In the genomic region with DNA sequence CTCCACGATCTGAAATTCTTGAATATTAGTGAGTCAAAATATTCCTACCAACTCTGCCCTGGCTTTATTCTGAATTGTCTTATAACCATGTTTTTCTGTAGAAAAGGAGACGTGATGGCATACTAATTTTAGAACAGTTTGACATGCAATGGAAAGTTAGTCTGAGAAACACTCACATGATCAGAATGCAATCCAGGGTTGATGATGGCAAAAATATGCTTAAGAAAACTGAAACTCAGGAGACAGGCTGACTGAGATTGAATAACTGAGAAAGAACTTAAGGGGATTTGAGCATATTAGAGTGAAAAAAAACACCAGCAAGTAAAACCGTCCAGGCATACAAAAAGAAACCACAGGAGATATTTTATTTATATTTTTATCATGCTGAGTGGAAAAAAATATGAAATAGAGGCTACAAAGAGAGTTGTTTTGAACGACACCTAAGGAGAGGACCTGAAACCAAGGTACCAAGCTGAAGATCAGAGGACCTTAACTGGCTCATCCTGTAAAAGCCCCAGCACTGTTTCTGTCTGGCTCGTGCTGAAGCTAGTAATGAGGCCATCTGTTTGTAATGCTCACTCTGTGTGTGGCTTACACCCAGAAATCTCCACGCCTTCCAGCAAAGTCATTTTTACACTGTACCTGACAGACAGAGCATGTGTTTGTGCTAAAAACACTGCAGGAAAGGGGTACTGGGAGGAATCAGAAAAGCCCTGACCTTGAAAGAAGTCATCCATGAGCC, we compare ENCODE assay signal across 13 cellular contexts.
DNase-seq lines count a peak whose midpoint lies in the region; ATAC-seq and TF ChIP-seq lines count a peak whose summit lies in the region.
"Had no signal": no experiment of that assay in that cellular context is flagged by ENCODE, and none has a peak within 500 bp of the region (broad histone marks: within the 10 kb centered on the region; RNA-seq: fewer than 3 reads in every experiment).

No MANE protein-coding gene starts in this region.

- H3K79me1 ChIP-seq in neuronal stem cell (ENCODE audit: low read depth, low read length) = no peaks in the 10 kb centered on the region

- no peaks in the 10 kb centered on the region for H4K20me1 ChIP-seq in smooth muscle cell (ENCODE audit: low read depth)

- H3K27me3 ChIP-seq in smooth muscle cell (ENCODE audit: low read depth) = no peaks in the 10 kb centered on the region
- H3K27me3 ChIP-seq in neuronal stem cell (ENCODE audit: control insufficient read depth in 3 of 3, insufficient read depth in 3 of 3, low read depth in 1 of 3, low read length in 3 of 3) = no peaks in the 10 kb centered on the region
- no peaks in the 10 kb centered on the region for H3K27me3 ChIP-seq in CD4-positive, alpha-beta T cell (ENCODE audit: control insufficient read depth, insufficient read depth, low read length)

- no peak overlapping the region for H3K4ac ChIP-seq in neuronal stem cell (ENCODE audit: low read length)

- TF ChIP-seq CTCF in smooth muscle cell (IDR thresholded peaks at IDR 0.05; ENCODE audit: borderline replicate concordance, insufficient read depth, poor library complexity, severe bottlenecking) = no peak
- TF ChIP-seq CTCF in CD4-positive, alpha-beta T cell (IDR thresholded peaks at IDR 0.05) = no peak

- no peaks in the 10 kb centered on the region for H3K4me1 ChIP-seq in smooth muscle cell (ENCODE audit: low read depth)
- no peaks in the 10 kb centered on the region for H3K4me1 ChIP-seq in neuronal stem cell (ENCODE audit: control insufficient read depth in 2 of 2, insufficient read depth in 1 of 2, low read depth in 1 of 2, low read length in 2 of 2)

- H2BK120ac ChIP-seq in neuronal stem cell (ENCODE audit: low read depth, low read length) = no peak overlapping the region

- no peak overlapping the region for H2AK5ac ChIP-seq in neuronal stem cell (ENCODE audit: low read depth, low read length)

- ATAC-seq in left ventricle myocardium superior = peak; percentile 92
- peak; percentile 80 for ATAC-seq in stimulated activated memory B cell treated with anti-CD40 and anti-IgM and Interleukin-4, amounts not matched to agents 10 μg/mL and 1 μg/mL and 100 μg/mL, for 72 hours
- ATAC-seq in CD4-positive, alpha-beta T cell (ENCODE audit: poor library complexity) = no peak

- H3K4me1 Mint-ChIP-seq in stimulated activated memory B cell treated with anti-CD40 and anti-IgM and Interleukin-4, amounts not matched to agents 10 μg/mL and 1 μg/mL and 100 μg/mL, for 72 hours = no peaks in the 10 kb centered on the region
- no peaks in the 10 kb centered on the region for H3K4me1 Mint-ChIP-seq in CD4-positive, alpha-beta T cell (ENCODE audit: low read depth)

- H3K36me3 ChIP-seq in smooth muscle cell (ENCODE audit: low read depth) = no peaks in the 10 kb centered on the region
- no peaks in the 10 kb centered on the region for H3K36me3 ChIP-seq in neuronal stem cell (replicated peaks in 1 of 2; ENCODE audit: control insufficient read depth in 2 of 2, insufficient read depth in 2 of 2, low read length in 2 of 2)

- no peaks in the 10 kb centered on the region for H3F3A ChIP-seq in smooth muscle cell (ENCODE audit: low read depth)

- H3K27me3 Mint-ChIP-seq in stimulated activated memory B cell treated with anti-CD40 and anti-IgM and Interleukin-4, amounts not matched to agents 10 μg/mL and 1 μg/mL and 100 μg/mL, for 72 hours = peaks cover 12% of the 10 kb centered on the region
- H3K27me3 Mint-ChIP-seq in CD4-positive, alpha-beta T cell = no peaks in the 10 kb centered on the region

- no peak overlapping the region for H4K91ac ChIP-seq in neuronal stem cell (ENCODE audit: low read depth, low read length, poor library complexity)

- CTCF ChIA-PET in CD4-positive, alpha-beta T cell (lab: Charles Lee) = no interaction called here

- DNase-seq in GM04503 (ENCODE audit: low read depth) (peak; percentile 9), amniotic stem cell (lab: John Stamatoyannopoulos, UW) (peak; percentile 77), left ventricle myocardium superior (no peak), smooth muscle cell (lab: John Stamatoyannopoulos, UW; ENCODE audit: unreplicated experiment) (no peak), neuronal stem cell (ENCODE audit: low spot score) (no peak), NCI-H526 (lab: John Stamatoyannopoulos, UW) (no peak)
- no peak for DNase-seq in CD4-positive, alpha-beta T cell
- DNase-seq: activated CD4-positive, alpha-beta T cell treated with anti-CD3 and anti-CD28 coated beads for 1 hour; activated effector memory CD4-positive, alpha-beta T cell treated with anti-CD3 and anti-CD28 coated beads, Interleukin-2, amount 50 U/mL, for 16 hours; COR-L47; effector memory CD4-positive, alpha-beta T cell; SHP77 had no signal

- H3K27ac ChIP-seq in smooth muscle cell (ENCODE audit: low read depth) (no peak overlapping the region), neuronal stem cell (replicated peaks; ENCODE audit: low read length) (no peak overlapping the region)
- no peak overlapping the region for H3K27ac ChIP-seq in CD4-positive, alpha-beta T cell (ENCODE audit: low read depth, low read length)

- no peak overlapping the region for H2BK12ac ChIP-seq in neuronal stem cell (ENCODE audit: low read length)

- H3K4me2 ChIP-seq in smooth muscle cell (no peak overlapping the region), neuronal stem cell (ENCODE audit: insufficient read depth, low read length, poor library complexity, severe bottlenecking) (no peak overlapping the region)

- H4K8ac ChIP-seq in neuronal stem cell (ENCODE audit: low read depth, low read length) = no peak overlapping the region

- no peaks in the 10 kb centered on the region for H3K9me3 Mint-ChIP-seq in stimulated activated memory B cell treated with anti-CD40 and anti-IgM and Interleukin-4, amounts not matched to agents 10 μg/mL and 1 μg/mL and 100 μg/mL, for 72 hours
- no peaks in the 10 kb centered on the region for H3K9me3 Mint-ChIP-seq in CD4-positive, alpha-beta T cell

- H2BK15ac ChIP-seq in neuronal stem cell (ENCODE audit: low read length) = no peak overlapping the region

- H3K9me3 ChIP-seq in smooth muscle cell (replicated peaks; ENCODE audit: low read depth) = no peaks in the 10 kb centered on the region
- no peaks in the 10 kb centered on the region for H3K9me3 ChIP-seq in neuronal stem cell (replicated peaks in 1 of 2; ENCODE audit: control insufficient read depth in 2 of 2, insufficient read depth in 1 of 2, low read depth in 1 of 2, low read length in 2 of 2)
- no peaks in the 10 kb centered on the region for H3K9me3 ChIP-seq in CD4-positive, alpha-beta T cell (ENCODE audit: control insufficient read depth, low read length)

- H3K27ac Mint-ChIP-seq in stimulated activated memory B cell treated with anti-CD40 and anti-IgM and Interleukin-4, amounts not matched to agents 10 μg/mL and 1 μg/mL and 100 μg/mL, for 72 hours = no peak overlapping the region
- H3K27ac Mint-ChIP-seq in CD4-positive, alpha-beta T cell = no peak overlapping the region

- H3K9ac ChIP-seq in smooth muscle cell (ENCODE audit: low read depth) (no peak overlapping the region), neuronal stem cell (ENCODE audit: low read depth, low read length, poor library complexity) (no peak overlapping the region)

- intact Hi-C loops in left ventricle myocardium superior (cut with micrococcal nuclease) = no loop called here
- intact Hi-C loops in CD4-positive, alpha-beta T cell (cut with DNase I, micrococcal nuclease) = no loop called here

- no peak overlapping the region for H2BK5ac ChIP-seq in neuronal stem cell (ENCODE audit: low read length)

- no peaks in the 10 kb centered on the region for H3K79me2 ChIP-seq in smooth muscle cell (ENCODE audit: low read depth)

- no peak overlapping the region for H3K18ac ChIP-seq in neuronal stem cell (ENCODE audit: low read length)

- H3K4me3 Mint-ChIP-seq in stimulated activated memory B cell treated with anti-CD40 and anti-IgM and Interleukin-4, amounts not matched to agents 10 μg/mL and 1 μg/mL and 100 μg/mL, for 72 hours = no peak overlapping the region
- H3K4me3 Mint-ChIP-seq in CD4-positive, alpha-beta T cell = no peak overlapping the region

- H3K4me3 ChIP-seq in smooth muscle cell (no peak overlapping the region), neuronal stem cell (ENCODE audit: low read length in 2 of 2) (no peak overlapping the region)

- H2AFZ ChIP-seq in smooth muscle cell (ENCODE audit: low read depth) (no peak overlapping the region), neuronal stem cell (ENCODE audit: low read length) (no peak overlapping the region)

- WGBS in smooth muscle cell (ENCODE audit: low lambda C conversion rate) = 57% methylated on average over 6 of the region's 6 CpGs
- no CpG with 5 or more reads among the region's 6 CpGs for WGBS in neuronal stem cell (ENCODE audit: extremely low coverage in 2 of 2, insufficient read length in 2 of 2, insufficient replicate concordance in 1 of 2), 2 donors

- POLR2A ChIA-PET in CD4-positive, alpha-beta T cell (lab: Charles Lee) = no interaction called here

- no peaks in the 10 kb centered on the region for H3K36me3 Mint-ChIP-seq in stimulated activated memory B cell treated with anti-CD40 and anti-IgM and Interleukin-4, amounts not matched to agents 10 μg/mL and 1 μg/mL and 100 μg/mL, for 72 hours
- H3K36me3 Mint-ChIP-seq in CD4-positive, alpha-beta T cell (ENCODE audit: low read depth) = no peaks in the 10 kb centered on the region

- no peak overlapping the region for H3K23ac ChIP-seq in neuronal stem cell (ENCODE audit: low read depth, low read length, poor library complexity)

- no peak overlapping the region for H3K14ac ChIP-seq in neuronal stem cell (ENCODE audit: low read length)

Comparison
In these comparisons a context has a peak if more than half of its experiments do, and no peak if none do; other contexts are left out.
1. DNase-seq: peak in GM04503 (single experiment) and amniotic stem cell (single experiment); none in left ventricle myocardium superior (single experiment), smooth muscle cell (single experiment), neuronal stem cell (single experiment), NCI-H526 (0 of 2) and CD4-positive, alpha-beta T cell (0 of 10).